In the genomic region with DNA sequence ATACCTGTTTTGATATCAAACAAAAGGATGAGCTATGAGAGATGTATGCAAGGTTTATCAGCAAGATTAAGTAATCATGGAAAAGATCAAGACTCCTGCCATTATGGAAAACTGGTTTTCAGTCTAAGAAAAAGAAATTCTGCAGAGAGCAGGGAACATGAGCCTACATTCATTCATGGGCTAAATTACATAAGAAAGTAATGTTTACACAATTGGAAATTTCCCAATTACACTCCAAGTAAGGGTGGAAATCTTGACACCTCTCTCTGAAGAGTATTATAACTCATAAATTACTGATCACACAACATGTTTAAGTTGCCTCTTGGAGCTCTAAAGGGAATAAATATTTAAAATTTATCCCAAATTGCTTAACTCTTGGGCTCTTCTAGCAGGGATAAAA, we compare ENCODE assay signal across 1 cellular context.
TF ChIP-seq lines count a peak whose summit lies in the region.

No MANE protein-coding gene starts in this region.

TF ChIP-seq in GM23338, 12 proteins besides CTCF, POLR2A, EP300 and RAD21 (continued from another document):
- TF ChIP-seq EZH2 (IDR thresholded peaks at IDR 0.05; ENCODE audit: low read depth, unreplicated experiment) (no peak), JUNB (IDR thresholded peaks at IDR 0.05; ENCODE audit: unreplicated experiment) (no peak)
- TF ChIP-seq, protein P1, sequence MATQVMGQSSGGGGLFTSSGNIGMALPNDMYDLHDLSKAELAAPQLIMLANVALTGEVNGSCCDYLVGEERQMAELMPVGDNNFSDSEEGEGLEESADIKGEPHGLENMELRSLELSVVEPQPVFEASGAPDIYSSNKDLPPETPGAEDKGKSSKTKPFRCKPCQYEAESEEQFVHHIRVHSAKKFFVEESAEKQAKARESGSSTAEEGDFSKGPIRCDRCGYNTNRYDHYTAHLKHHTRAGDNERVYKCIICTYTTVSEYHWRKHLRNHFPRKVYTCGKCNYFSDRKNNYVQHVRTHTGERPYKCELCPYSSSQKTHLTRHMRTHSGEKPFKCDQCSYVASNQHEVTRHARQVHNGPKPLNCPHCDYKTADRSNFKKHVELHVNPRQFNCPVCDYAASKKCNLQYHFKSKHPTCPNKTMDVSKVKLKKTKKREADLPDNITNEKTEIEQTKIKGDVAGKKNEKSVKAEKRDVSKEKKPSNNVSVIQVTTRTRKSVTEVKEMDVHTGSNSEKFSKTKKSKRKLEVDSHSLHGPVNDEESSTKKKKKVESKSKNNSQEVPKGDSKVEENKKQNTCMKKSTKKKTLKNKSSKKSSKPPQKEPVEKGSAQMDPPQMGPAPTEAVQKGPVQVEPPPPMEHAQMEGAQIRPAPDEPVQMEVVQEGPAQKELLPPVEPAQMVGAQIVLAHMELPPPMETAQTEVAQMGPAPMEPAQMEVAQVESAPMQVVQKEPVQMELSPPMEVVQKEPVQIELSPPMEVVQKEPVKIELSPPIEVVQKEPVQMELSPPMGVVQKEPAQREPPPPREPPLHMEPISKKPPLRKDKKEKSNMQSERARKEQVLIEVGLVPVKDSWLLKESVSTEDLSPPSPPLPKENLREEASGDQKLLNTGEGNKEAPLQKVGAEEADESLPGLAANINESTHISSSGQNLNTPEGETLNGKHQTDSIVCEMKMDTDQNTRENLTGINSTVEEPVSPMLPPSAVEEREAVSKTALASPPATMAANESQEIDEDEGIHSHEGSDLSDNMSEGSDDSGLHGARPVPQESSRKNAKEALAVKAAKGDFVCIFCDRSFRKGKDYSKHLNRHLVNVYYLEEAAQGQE (IDR thresholded peaks at IDR 0.05; ENCODE audit: unreplicated experiment) = no peak
- TF ChIP-seq, protein P2, sequence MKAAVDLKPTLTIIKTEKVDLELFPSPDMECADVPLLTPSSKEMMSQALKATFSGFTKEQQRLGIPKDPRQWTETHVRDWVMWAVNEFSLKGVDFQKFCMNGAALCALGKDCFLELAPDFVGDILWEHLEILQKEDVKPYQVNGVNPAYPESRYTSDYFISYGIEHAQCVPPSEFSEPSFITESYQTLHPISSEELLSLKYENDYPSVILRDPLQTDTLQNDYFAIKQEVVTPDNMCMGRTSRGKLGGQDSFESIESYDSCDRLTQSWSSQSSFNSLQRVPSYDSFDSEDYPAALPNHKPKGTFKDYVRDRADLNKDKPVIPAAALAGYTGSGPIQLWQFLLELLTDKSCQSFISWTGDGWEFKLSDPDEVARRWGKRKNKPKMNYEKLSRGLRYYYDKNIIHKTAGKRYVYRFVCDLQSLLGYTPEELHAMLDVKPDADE (IDR thresholded peaks at IDR 0.05) = no peak
